Comparison of ENCODE assay signal across 21 cellular contexts in genomic region chr1:243982451-243983018, GRCh38.
DNase-seq lines count a peak whose midpoint lies in the region; ATAC-seq, FAIRE-seq and TF ChIP-seq lines count a peak whose summit lies in the region.
"Had no signal": no experiment of that assay in that cellular context is flagged by ENCODE, and none has a peak within 500 bp of the region (broad histone marks: within the 10 kb centered on the region; RNA-seq: fewer than 3 reads in every experiment).

No MANE protein-coding gene starts in this region.

- no peaks in the 10 kb centered on the region for H3K79me2 ChIP-seq in H9 (ENCODE audit: insufficient read depth, low read length)
- H3K79me2 ChIP-seq in K562 (ENCODE audit: control insufficient read depth, insufficient read depth, low read length) = no peaks in the 10 kb centered on the region

- intact Hi-C loops in A673 (cut with micrococcal nuclease; ENCODE audit: unreplicated experiment) = no loop called here
- intact Hi-C loops in K562 (cut with micrococcal nuclease) = no loop called here

- no peak overlapping the region for H3T11ph ChIP-seq in H9 (ENCODE audit: low read length)

- H3K4me1 Mint-ChIP-seq in H9 = peaks cover 0 to 5% of the 10 kb centered on the region in 2 experiments
- H3K4me1 Mint-ChIP-seq in activated T-cell treated with anti-CD3 and anti-CD28 coated beads, Interleukin-2, amount 50 U/mL, for 72 hours (ENCODE audit: low read depth) = no peaks in the 10 kb centered on the region
- H3K4me1 Mint-ChIP-seq: CD8-positive, alpha-beta memory T cell; naive thymus-derived CD4-positive, alpha-beta T cell had no signal

- H4K8ac ChIP-seq in H9 (replicated peaks; ENCODE audit: insufficient read length, low read depth, low read length) = no peak overlapping the region

- no peak overlapping the region for H2BK12ac ChIP-seq in H9 (ENCODE audit: insufficient read length, low read depth, low read length)

- H3K18ac ChIP-seq in H9 (ENCODE audit: insufficient read length, low read depth, low read length) = no peak overlapping the region

- no peaks in the 10 kb centered on the region for H4K20me1 ChIP-seq in H9 (ENCODE audit: control insufficient read depth, insufficient read depth, insufficient read length)
- no peaks in the 10 kb centered on the region for H4K20me1 ChIP-seq in K562 (replicated peaks; ENCODE audit: control insufficient read depth, insufficient read depth, low read length)

- H3K9me3 ChIP-seq in A673 (ENCODE audit: low read depth, low read length, poor library complexity, severe bottlenecking) = no peaks in the 10 kb centered on the region
- H3K9me3 ChIP-seq in H9 (ENCODE audit: control insufficient read depth, low read depth, low read length) = no peaks in the 10 kb centered on the region
- H3K9me3 ChIP-seq in K562 (replicated peaks; ENCODE audit: control insufficient read depth, insufficient read depth, low read depth, low read length) = no peaks in the 10 kb centered on the region
- no peaks in the 10 kb centered on the region for H3K9me3 ChIP-seq in iPS DF 6.9 (ENCODE audit: control insufficient read depth, insufficient read depth, low read length)
- no peaks in the 10 kb centered on the region for H3K9me3 ChIP-seq in Peyer's patch

- H3K9me1 ChIP-seq in K562 (ENCODE audit: control insufficient read depth, insufficient read depth, low read length) = no peaks in the 10 kb centered on the region

- WGBS in H9 (ENCODE audit: extremely low coverage, insufficient read length, low lambda C conversion rate) = no CpG with 5 or more reads among the region's 7 CpGs
- WGBS in K562 (ENCODE audit: insufficient coverage, low coverage, missing lambda C conversion rate) = 2% methylated on average over 7 of the region's 7 CpGs
- no CpG with 5 or more reads among the region's 7 CpGs for WGBS in iPS DF 6.9 (ENCODE audit: insufficient coverage, insufficient read length)

- H2AFZ ChIP-seq in H9 (ENCODE audit: low read length) = no peak overlapping the region
- H2AFZ ChIP-seq in K562 (ENCODE audit: low read depth, low read length) = no peak overlapping the region

- no peak overlapping the region for H3K4me2 ChIP-seq in H9 (ENCODE audit: insufficient read depth, insufficient read length, low read length)
- H3K4me2 ChIP-seq in K562 (ENCODE audit: insufficient read depth, low read length) = no peak overlapping the region
- H3K4me2 ChIP-seq: KMS-11, smooth muscle cell had no signal

- H3K36me3 Mint-ChIP-seq in H9 (ENCODE audit: insufficient read depth in 1 of 3, low read depth in 3 of 3) = no peaks in the 10 kb centered on the region; a peak in 1 of 7 replicates
- H3K36me3 Mint-ChIP-seq in activated T-cell treated with anti-CD3 and anti-CD28 coated beads, Interleukin-2, amount 50 U/mL, for 72 hours (ENCODE audit: insufficient read depth in 2 of 2) = no peaks in the 10 kb centered on the region
- H3K36me3 Mint-ChIP-seq: CD8-positive, alpha-beta memory T cell had no signal

- no peak overlapping the region for H3K4me3 Mint-ChIP-seq in H9
- H3K4me3 Mint-ChIP-seq in activated T-cell treated with anti-CD3 and anti-CD28 coated beads, Interleukin-2, amount 50 U/mL, for 72 hours = no peak overlapping the region
- H3K4me3 Mint-ChIP-seq: CD8-positive, alpha-beta memory T cell; naive thymus-derived CD4-positive, alpha-beta T cell had no signal

- no peak overlapping the region for H3K4me3 ChIP-seq in A673 (ENCODE audit: low read depth, low read length, poor library complexity, severe bottlenecking)
- H3K4me3 ChIP-seq in K562 = no peak overlapping the region
- H3K4me3 ChIP-seq in iPS DF 6.9 (ENCODE audit: low read length) = no peak overlapping the region
- no peak overlapping the region for H3K4me3 ChIP-seq in Peyer's patch
- H3K4me3 ChIP-seq: lung, smooth muscle cell had no signal

- TF ChIP-seq POLR2A in K562 (conservative IDR thresholded peaks at IDR 0.05) (no peak), Peyer's patch (IDR thresholded peaks at IDR 0.05) (no peak)

- H3K27me3 ChIP-seq in A673 (replicated peaks; ENCODE audit: insufficient read depth, low read depth, low read length, poor library complexity) (no peaks in the 10 kb centered on the region), H9 (ENCODE audit: insufficient read depth, low read length) (no peaks in the 10 kb centered on the region), K562 (ENCODE audit: control insufficient read depth in 2 of 2, insufficient read depth in 2 of 2, low read length in 2 of 2) (peaks cover 12 to 20% of the 10 kb centered on the region in 2 experiments), iPS DF 6.9 (ENCODE audit: control insufficient read depth, insufficient read depth, low read length) (no peaks in the 10 kb centered on the region), Peyer's patch (no peaks in the 10 kb centered on the region)

- H2BK15ac ChIP-seq in H9 (ENCODE audit: low read depth, low read length) = no peak overlapping the region

- H3K36me3 ChIP-seq in A673 (ENCODE audit: insufficient read depth, low read length, poor library complexity, severe bottlenecking) = no peaks in the 10 kb centered on the region
- no peaks in the 10 kb centered on the region for H3K36me3 ChIP-seq in K562 (ENCODE audit: control insufficient read depth, insufficient read depth, low read length)
- H3K36me3 ChIP-seq in iPS DF 6.9 (ENCODE audit: control insufficient read depth, insufficient read depth, low read length) = no peaks in the 10 kb centered on the region
- H3K36me3 ChIP-seq in Peyer's patch = no peaks in the 10 kb centered on the region

- H3K23ac ChIP-seq in H9 (ENCODE audit: insufficient read length, low read depth, low read length) = no peak overlapping the region

- no peak overlapping the region for H2BK120ac ChIP-seq in H9 (ENCODE audit: low read depth, low read length, poor library complexity, severe bottlenecking)

- H2BK20ac ChIP-seq in H9 (ENCODE audit: low read depth, low read length, poor library complexity, severe bottlenecking) = no peak overlapping the region

- H3K56ac ChIP-seq in H9 (ENCODE audit: insufficient read length, low read depth, low read length) = no peak overlapping the region

- H4K5ac ChIP-seq in H9 (ENCODE audit: insufficient read length, low read depth, low read length) = no peak overlapping the region

- TF ChIP-seq RAD21 in K562 (CRISPR knock-in tag; conservative IDR thresholded peaks at IDR 0.05 in 1 of 2, IDR thresholded peaks at IDR 0.05 in 1 of 2) = no peak

- H3K14ac ChIP-seq in H9 (ENCODE audit: insufficient read depth, low read length) = no peak overlapping the region

- peak; percentile 57 for TF ChIP-seq CTCF in A673 (conservative IDR thresholded peaks at IDR 0.05; ENCODE audit: low read depth, low read length)
- peak; percentile 68 for TF ChIP-seq CTCF in H9 (conservative IDR thresholded peaks at IDR 0.05)
- TF ChIP-seq CTCF in K562 (IDR thresholded peaks at IDR 0.05 in 2 of 3, conservative IDR thresholded peaks at IDR 0.05 in 1 of 3; ENCODE audit: insufficient read depth in 2 of 3, low read depth in 1 of 3, low read length in 3 of 3) = peak in 1 of 3 experiments; percentile 9; a peak in 1 of 6 replicates
- no peak for TF ChIP-seq CTCF in Peyer's patch (IDR thresholded peaks at IDR 0.05)

- no peak overlapping the region for H3K27ac Mint-ChIP-seq in H9
- no peak overlapping the region for H3K27ac Mint-ChIP-seq in activated T-cell treated with anti-CD3 and anti-CD28 coated beads, Interleukin-2, amount 50 U/mL, for 72 hours
- H3K27ac Mint-ChIP-seq: CD8-positive, alpha-beta memory T cell; naive thymus-derived CD4-positive, alpha-beta T cell had no signal

- H3K27ac ChIP-seq in A673 (ENCODE audit: low read depth, low read length, poor library complexity, severe bottlenecking) (no peak overlapping the region), H9 (ENCODE audit: insufficient read length, low read depth, low read length) (no peak overlapping the region), K562 (ENCODE audit: extremely low read depth, low read depth, low read length) (no peak overlapping the region), iPS DF 6.9 (ENCODE audit: low read length) (no peak overlapping the region), Peyer's patch (no peak overlapping the region)
- H3K27ac ChIP-seq: KMS-11 had no signal

- no peak overlapping the region for H3K4ac ChIP-seq in H9 (ENCODE audit: low read depth, low read length)

- H3K4me1 ChIP-seq in A673 (ENCODE audit: insufficient read depth, low read length, poor library complexity, severe bottlenecking) (no peaks in the 10 kb centered on the region), H9 (ENCODE audit: insufficient read depth, low read length) (no peaks in the 10 kb centered on the region), K562 (replicated peaks in 1 of 2; ENCODE audit: control insufficient read depth in 2 of 2, insufficient read depth in 2 of 2, low read length in 2 of 2) (no peaks in the 10 kb centered on the region), iPS DF 6.9 (ENCODE audit: control insufficient read depth, insufficient read depth, low read length) (peaks cover 3% of the 10 kb centered on the region; the same call in 1 of the 2 replicates), Peyer's patch (no peaks in the 10 kb centered on the region)

- in situ Hi-C loops in K562 (cut with MboI) = no loop called here

- no peak for FAIRE-seq in K562 (lab: Jason Lieb, UNC)
- FAIRE-seq: H54 had no signal

- DNase-seq in A673 (ENCODE audit: low spot score) (peak; percentile 43), H9 (peak; percentile 51), K562 (ENCODE audit: extremely low read depth in 1 of 4, low spot score in 3 of 4) (peak in 1 of 4 experiments; percentile 10), iPS DF 6.9 (ENCODE audit: low read depth, low spot score) (peak; percentile 45), medulla oblongata (ENCODE audit: extremely low spot score) (no peak), Peyer's patch (no peak), NCI-H524 (lab: John Stamatoyannopoulos, UW) (no peak)
- no peak for DNase-seq in activated T-cell treated with anti-CD3 and anti-CD28 coated beads, Interleukin-2, amount 50 U/mL, for 72 hours
- DNase-seq: amniotic stem cell; CD8-positive, alpha-beta memory T cell; cerebellar nuclear complex; DND-41; foreskin fibroblast; naive thymus-derived CD4-positive, alpha-beta T cell; NCI-H1048; NCI-H2171 treated with DMSO at 0.1 percent for 48 hours; substantia nigra had no signal

- H3K27me3 Mint-ChIP-seq in H9 (ENCODE audit: low read depth) = no peaks in the 10 kb centered on the region; the same call in 1 of the 2 replicates
- H3K27me3 Mint-ChIP-seq in activated T-cell treated with anti-CD3 and anti-CD28 coated beads, Interleukin-2, amount 50 U/mL, for 72 hours (ENCODE audit: low read depth) = no peaks in the 10 kb centered on the region
- H3K27me3 Mint-ChIP-seq: naive thymus-derived CD4-positive, alpha-beta T cell had no signal

- no peak for TF ChIP-seq EP300 in K562 (IDR thresholded peaks at IDR 0.05; ENCODE audit: low read length)

- no peak overlapping the region for H2BK5ac ChIP-seq in H9 (ENCODE audit: insufficient read length, low read length)

- BruUV-seq in A673 (replicated peaks; lab: Mats Ljungman, UMichigan) = no TSS peak
- BruUV-seq in K562 (replicated peaks; lab: Mats Ljungman, UMichigan) = no TSS peak

- CTCF ChIA-PET in A673 (lab: Charles Lee) (no interaction called here), K562 (lab: Yijun Ruan, JAX; ENCODE audit: low intra/inter-chr PET ratio) (no interaction called here)

- POLR2A ChIA-PET in A673 (lab: Charles Lee; ENCODE audit: low non-redundant PET) (no interaction called here), K562 (lab: Yijun Ruan, JAX) (no interaction called here)

- H4K91ac ChIP-seq in H9 (ENCODE audit: insufficient read length, low read depth, low read length) = no peak overlapping the region

- H3K9ac ChIP-seq in H9 (ENCODE audit: extremely low read depth, insufficient read length, low read length) = no peak overlapping the region
- H3K9ac ChIP-seq in K562 (ENCODE audit: insufficient read depth in 1 of 2, low read depth in 2 of 2, low read length in 2 of 2) = no peak overlapping the region
- H3K9ac ChIP-seq: KMS-11 had no signal

- peak; percentile 56 for ATAC-seq in K562
- ATAC-seq in activated T-cell treated with anti-CD3 and anti-CD28 coated beads, Interleukin-2, amount 50 U/mL, for 72 hours (replicated peaks in 1 of 2) = no peak
- ATAC-seq: naive thymus-derived CD4-positive, alpha-beta T cell had no signal

- H3K79me1 ChIP-seq in H9 (ENCODE audit: insufficient read depth, low read depth, low read length, poor library complexity, severe bottlenecking) = no peaks in the 10 kb centered on the region

- H3K9me3 Mint-ChIP-seq in H9 = peaks cover 0 to 3% of the 10 kb centered on the region in 2 experiments; a peak in 1 of 5 replicates
- H3K9me3 Mint-ChIP-seq in activated T-cell treated with anti-CD3 and anti-CD28 coated beads, Interleukin-2, amount 50 U/mL, for 72 hours = peaks cover 1 to 2% of the 10 kb centered on the region in 2 donors
- H3K9me3 Mint-ChIP-seq: CD8-positive, alpha-beta memory T cell had no signal

- H2AK5ac ChIP-seq in H9 (ENCODE audit: insufficient read length, low read length) = no peak overlapping the region

- no peaks in the 10 kb centered on the region for H3K23me2 ChIP-seq in H9 (ENCODE audit: insufficient read length, low read depth, low read length, poor library complexity, severe bottlenecking)

Comparison
In these comparisons a context has a peak if more than half of its experiments do, and no peak if none do; other contexts are left out.
1. DNase-seq: peak in A673 (single experiment), H9 (single experiment) and iPS DF 6.9 (single experiment); none in medulla oblongata (single experiment), activated T-cell treated with anti-CD3 and anti-CD28 coated beads, Interleukin-2, amount 50 U/mL, for 72 hours (0 of 2), Peyer's patch (0 of 3) and NCI-H524 (0 of 2).
2. CTCF ChIP-seq: peak in A673 (single experiment) and H9 (single experiment); none in Peyer's patch (0 of 6).